1 cellular context compared by ENCODE assay signal in genomic region chr10:58870070-58870469, GRCh38.
TF ChIP-seq lines count a peak whose summit lies in the region.

No MANE protein-coding gene starts in this region.

TF ChIP-seq in HepG2, 621 proteins besides CTCF, POLR2A, EP300 and RAD21 (continued from another document):
- TF ChIP-seq JDP2 (CRISPR knock-in tag; IDR thresholded peaks at IDR 0.05; ENCODE audit: borderline replicate concordance): no peak
- peak; percentile 36; the same call in 1 of the 2 replicates for TF ChIP-seq FOXA3 (CRISPR knock-in tag; IDR thresholded peaks at IDR 0.05)
- no peak for TF ChIP-seq ZBTB33 (CRISPR knock-in tag; IDR thresholded peaks at IDR 0.05)
- peak; percentile 34 for TF ChIP-seq HNF4A (CRISPR knock-in tag; IDR thresholded peaks at IDR 0.05)
